In genomic region chr13:98512774-98513327, GRCh38 we compare ENCODE assay signal across 18 cellular contexts.
DNase-seq lines count a peak whose midpoint lies in the region; ATAC-seq and TF ChIP-seq lines count a peak whose summit lies in the region.
"Had no signal": no experiment of that assay in that cellular context is flagged by ENCODE, and none has a peak within 500 bp of the region (broad histone marks: within the 10 kb centered on the region; RNA-seq: fewer than 3 reads in every experiment).

No MANE protein-coding gene starts in this region.

- peak; percentile 20 for ATAC-seq in left ventricle myocardium superior
- ATAC-seq in activated B cell treated with CpG ODN at 0.5 μM for 24 hours (ENCODE audit: low read depth): no peak
- no peak for ATAC-seq in upper lobe of right lung
- no peak for ATAC-seq in GM18511 (IDR thresholded peaks at IDR 0.05; ENCODE audit: unreplicated experiment)

- H3K36me3 Mint-ChIP-seq in activated B cell treated with CpG ODN at 0.5 μM for 24 hours (ENCODE audit: low read depth): peaks cover 26% of the 10 kb centered on the region

- CTCF ChIA-PET in activated B cell treated with CpG ODN at 0.5 μM for 24 hours (lab: Charles Lee): no interaction called here

- no peaks in the 10 kb centered on the region for H3K36me3 ChIP-seq in left ventricle myocardium inferior
- H3K36me3 ChIP-seq in upper lobe of right lung: no peaks in the 10 kb centered on the region

- DNase-seq in left ventricle myocardium superior: no peak
- DNase-seq in left ventricle myocardium inferior: no peak
- DNase-seq in activated B cell treated with CpG ODN at 0.5 μM for 24 hours: no peak
- DNase-seq in islet precursor cell: peak; percentile 37
- DNase-seq in upper lobe of right lung: peak; percentile 47
- DNase-seq in NCI-H526 (lab: John Stamatoyannopoulos, UW): no peak
- no peak for DNase-seq in OCI-M1 (lab: John Stamatoyannopoulos, UW)
- DNase-seq: amniotic stem cell; DND-41; effector CD8-positive, alpha-beta T cell; Kasumi-1; left colon; NCI-H1092; NCI-H2081; right cardiac atrium; SW 1271 had no signal

- intact Hi-C loops in left ventricle myocardium superior (cut with micrococcal nuclease) (no loop called here), left ventricle myocardium inferior (cut with micrococcal nuclease) (no loop called here), activated B cell treated with CpG ODN at 0.5 μM for 24 hours (cut with micrococcal nuclease) (no loop called here), upper lobe of right lung (cut with DNase I) (no loop called here)

- TF ChIP-seq CTCF in left ventricle myocardium inferior (IDR thresholded peaks at IDR 0.05; ENCODE audit: borderline replicate concordance): no peak
- no peak for TF ChIP-seq CTCF in activated B cell treated with CpG ODN at 0.5 μM for 24 hours (IDR thresholded peaks at IDR 0.05)
- no peak for TF ChIP-seq CTCF in upper lobe of right lung (IDR thresholded peaks at IDR 0.05)

- H3K9me3 ChIP-seq in left ventricle myocardium inferior (replicated peaks): no peaks in the 10 kb centered on the region
- no peaks in the 10 kb centered on the region for H3K9me3 ChIP-seq in upper lobe of right lung
- H3K9me3 ChIP-seq: tibial nerve had no signal

- H3K27me3 ChIP-seq in left ventricle myocardium inferior (ENCODE audit: low read depth): no peaks in the 10 kb centered on the region
- no peaks in the 10 kb centered on the region for H3K27me3 ChIP-seq in upper lobe of right lung
- H3K27me3 ChIP-seq: tibial nerve had no signal

- H3K27ac Mint-ChIP-seq in activated B cell treated with CpG ODN at 0.5 μM for 24 hours: peak overlapping the region; percentile 96

- no peaks in the 10 kb centered on the region for H3K9me3 Mint-ChIP-seq in activated B cell treated with CpG ODN at 0.5 μM for 24 hours

- no peaks in the 10 kb centered on the region for H3K27me3 Mint-ChIP-seq in activated B cell treated with CpG ODN at 0.5 μM for 24 hours

- POLR2A ChIA-PET in activated B cell treated with CpG ODN at 0.5 μM for 24 hours (lab: Charles Lee): no interaction called here

- H3K4me1 ChIP-seq in left ventricle myocardium inferior (peaks cover 68% of the 10 kb centered on the region), upper lobe of right lung (peaks cover 28% of the 10 kb centered on the region)

- H3K4me1 Mint-ChIP-seq in activated B cell treated with CpG ODN at 0.5 μM for 24 hours: peaks cover 100% of the 10 kb centered on the region

- no peak overlapping the region for H3K4me3 ChIP-seq in left ventricle myocardium inferior
- no peak overlapping the region for H3K4me3 ChIP-seq in upper lobe of right lung
- H3K4me3 ChIP-seq: tibial nerve had no signal

- no peak overlapping the region for H3K4me3 Mint-ChIP-seq in activated B cell treated with CpG ODN at 0.5 μM for 24 hours

- H3K27ac ChIP-seq in left ventricle myocardium inferior (replicated peaks): no peak overlapping the region
- H3K27ac ChIP-seq in upper lobe of right lung: no peak overlapping the region
- H3K27ac ChIP-seq: tibial nerve had no signal

Comparison
In these comparisons a context has a peak if more than half of its experiments do, and no peak if none do; other contexts are left out.
1. DNase-seq: peak in islet precursor cell (single experiment) and upper lobe of right lung (single experiment); none in left ventricle myocardium superior (single experiment), left ventricle myocardium inferior (single experiment), activated B cell treated with CpG ODN at 0.5 μM for 24 hours (single experiment), NCI-H526 (0 of 2) and OCI-M1 (single experiment).